Comparison of ENCODE assay signal across 22 cellular contexts in the genomic region with DNA sequence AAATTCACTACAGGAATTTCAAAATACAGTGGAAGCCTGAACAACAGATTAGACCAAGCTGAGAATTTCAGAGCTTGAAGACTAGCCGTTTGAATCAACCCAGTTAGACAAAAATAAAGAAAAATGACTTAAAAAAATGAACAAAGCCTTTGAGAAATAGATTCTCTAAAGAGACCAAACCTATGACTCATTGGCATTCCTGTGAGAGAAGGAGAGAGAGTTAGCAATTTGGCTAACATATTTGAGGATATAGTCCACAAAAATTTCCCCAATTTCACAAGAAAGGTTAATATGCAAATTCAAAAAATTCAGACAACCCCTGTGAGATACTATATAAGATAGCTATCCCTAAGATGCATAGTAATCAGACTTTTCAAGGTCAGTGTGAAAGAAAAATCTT.
DNase-seq lines count a peak whose midpoint lies in the region; ATAC-seq, FAIRE-seq and TF ChIP-seq lines count a peak whose summit lies in the region.
"Had no signal": no experiment of that assay in that cellular context is flagged by ENCODE, and none has a peak within 500 bp of the region (broad histone marks: within the 10 kb centered on the region; RNA-seq: fewer than 3 reads in every experiment).

No MANE protein-coding gene starts in this region.

- H2AFZ ChIP-seq in ACC112 (ENCODE audit: low read length, unreplicated experiment) (no peak overlapping the region), mammary epithelial cell (ENCODE audit: low read depth, low read length) (no peak overlapping the region), keratinocyte (ENCODE audit: control insufficient read depth, low read length) (no peak overlapping the region)

- H3K9ac ChIP-seq in mammary epithelial cell (ENCODE audit: insufficient read depth, low read length) (no peak overlapping the region), keratinocyte (ENCODE audit: control insufficient read depth, extremely low read depth, insufficient read depth, low read length) (no peak overlapping the region)

- no peak overlapping the region for H3K4me2 ChIP-seq in mammary epithelial cell (ENCODE audit: insufficient read depth, low read depth, low read length)
- no peak overlapping the region for H3K4me2 ChIP-seq in keratinocyte (ENCODE audit: control insufficient read depth, extremely low read depth, insufficient read depth, low read depth, low read length)

- peak overlapping the region; percentile 41; the same call in 1 of the 2 replicates for H3K27ac ChIP-seq in ACC112 (ENCODE audit: low read depth, low read length)
- H3K27ac ChIP-seq in mammary epithelial cell (ENCODE audit: insufficient read depth, low read depth, low read length) = no peak overlapping the region
- no peak overlapping the region for H3K27ac ChIP-seq in keratinocyte (ENCODE audit: control insufficient read depth, insufficient read depth, low read length)
- H3K27ac ChIP-seq: brain microvascular endothelial cell, esophagus muscularis mucosa, thoracic aorta had no signal

- no peaks in the 10 kb centered on the region for H3K4me1 Mint-ChIP-seq in activated naive CD4-positive, alpha-beta T cell treated with anti-CD3 and anti-CD28 coated beads, Interleukin-2, amount 10 ng/mL, durations not matched to agents 7 days and 5 days
- no peaks in the 10 kb centered on the region for H3K4me1 Mint-ChIP-seq in activated T-cell treated with anti-CD3 and anti-CD28 coated beads, Interleukin-2, amount 50 U/mL, for 72 hours (ENCODE audit: low read depth)
- H3K4me1 Mint-ChIP-seq: CD4-positive, CD25-positive, alpha-beta regulatory T cell; natural killer cell had no signal

- H3K27me3 ChIP-seq in ACC112 (ENCODE audit: insufficient read depth, low read length) (peaks cover 49% of the 10 kb centered on the region), mammary epithelial cell (ENCODE audit: insufficient read depth, low read length) (no peaks in the 10 kb centered on the region), keratinocyte (ENCODE audit: control insufficient read depth, extremely low read depth, insufficient read depth, low read length) (peaks cover 4% of the 10 kb centered on the region)
- H3K27me3 ChIP-seq: brain microvascular endothelial cell had no signal

- no peaks in the 10 kb centered on the region for H3K9me1 ChIP-seq in keratinocyte (ENCODE audit: control insufficient read depth, extremely low read depth, insufficient read depth, low read length)

- dilution Hi-C loops in mammary epithelial cell (cut with HindIII; ENCODE audit: low sequenced_read_pairs) = no loop called here
- dilution Hi-C loops in keratinocyte (cut with MboI; ENCODE audit: extremely low pct_ligation_motif_present, low sequenced_read_pairs) = no loop called here

- DNase-seq in HS-5 (ENCODE audit: low read depth) (peak; percentile 63), mammary epithelial cell (peak; percentile 64), keratinocyte (ENCODE audit: low read depth, low spot score) (no peak), NCI-H524 treated with DMSO at 0.1 percent for 48 hours (lab: John Stamatoyannopoulos, UW) (no peak)
- DNase-seq in activated naive CD4-positive, alpha-beta T cell treated with anti-CD3 and anti-CD28 coated beads, Interleukin-2, amount 10 ng/mL, durations not matched to agents 7 days and 5 days = no peak
- DNase-seq in activated T-cell treated with anti-CD3 and anti-CD28 coated beads, Interleukin-2, amount 50 U/mL, for 72 hours = no peak
- DNase-seq: activated CD4-positive, alpha-beta T cell treated with anti-CD3 and anti-CD28 coated beads for 48 hours; activated CD8-positive, alpha-beta memory T cell treated with anti-CD3 and anti-CD28 coated beads, Interleukin-2, amount 50 U/mL, for 48 hours; activated naive CD4-positive, alpha-beta T cell treated with anti-CD3 and anti-CD28 coated beads for 36 hours; brain microvascular endothelial cell; CD4-positive, CD25-positive, alpha-beta regulatory T cell; DMS153; natural killer cell; NCI-H1930; NK-92 treated with Interleukin-12 subunit alpha and Interleukin-12 subunit beta, amount 100 ng/mL, for 24 hours had no signal

- intact Hi-C loops in mammary epithelial cell (cut with micrococcal nuclease) = no loop called here

- H3K4me1 ChIP-seq in ACC112 (ENCODE audit: control insufficient read depth, insufficient read depth, low read length, unreplicated experiment) (peaks cover 9% of the 10 kb centered on the region), mammary epithelial cell (ENCODE audit: insufficient read depth, low read length) (no peaks in the 10 kb centered on the region), keratinocyte (ENCODE audit: control insufficient read depth, extremely low read depth, insufficient read depth, low read length) (no peaks in the 10 kb centered on the region)
- H3K4me1 ChIP-seq: esophagus muscularis mucosa had no signal

- in situ Hi-C loops in mammary epithelial cell (cut with MboI; ENCODE audit: low sequenced_read_pairs in 2 of 2) = no loop called here

- no TSS peak for BruUV-seq in mammary epithelial cell (replicated peaks; lab: Mats Ljungman, UMichigan)

- peak; percentile 43 for FAIRE-seq in keratinocyte (lab: Jason Lieb, UNC)
- FAIRE-seq: A204.1, islet of Langerhans, TTC549 had no signal

- no peaks in the 10 kb centered on the region for H3K36me3 Mint-ChIP-seq in activated naive CD4-positive, alpha-beta T cell treated with anti-CD3 and anti-CD28 coated beads, Interleukin-2, amount 10 ng/mL, durations not matched to agents 7 days and 5 days
- peaks cover 0 to 1% of the 10 kb centered on the region in 2 donors for H3K36me3 Mint-ChIP-seq in activated T-cell treated with anti-CD3 and anti-CD28 coated beads, Interleukin-2, amount 50 U/mL, for 72 hours (ENCODE audit: insufficient read depth in 2 of 2)
- H3K36me3 Mint-ChIP-seq: CD4-positive, CD25-positive, alpha-beta regulatory T cell; natural killer cell had no signal

- no peaks in the 10 kb centered on the region for H4K20me1 ChIP-seq in mammary epithelial cell (ENCODE audit: insufficient read depth, low read length)
- no peaks in the 10 kb centered on the region for H4K20me1 ChIP-seq in keratinocyte (ENCODE audit: control insufficient read depth, extremely low read depth, insufficient read depth, low read length)

- H3K27ac Mint-ChIP-seq in activated naive CD4-positive, alpha-beta T cell treated with anti-CD3 and anti-CD28 coated beads, Interleukin-2, amount 10 ng/mL, durations not matched to agents 7 days and 5 days = no peak overlapping the region
- H3K27ac Mint-ChIP-seq in activated T-cell treated with anti-CD3 and anti-CD28 coated beads, Interleukin-2, amount 50 U/mL, for 72 hours = no peak overlapping the region
- H3K27ac Mint-ChIP-seq: activated naive CD4-positive, alpha-beta T cell treated with anti-CD3 and anti-CD28 coated beads for 36 hours; CD4-positive, CD25-positive, alpha-beta regulatory T cell; natural killer cell had no signal

- H3K9me3 Mint-ChIP-seq in activated naive CD4-positive, alpha-beta T cell treated with anti-CD3 and anti-CD28 coated beads, Interleukin-2, amount 10 ng/mL, durations not matched to agents 7 days and 5 days = no peaks in the 10 kb centered on the region
- H3K9me3 Mint-ChIP-seq in activated T-cell treated with anti-CD3 and anti-CD28 coated beads, Interleukin-2, amount 50 U/mL, for 72 hours = peaks cover 2% of the 10 kb centered on the region in 2 donors

- 14% methylated on average over 1 of the region's 1 CpG for WGBS in mammary epithelial cell (ENCODE audit: low coverage, missing lambda C conversion rate)

- H3K9me3 ChIP-seq in mammary epithelial cell (replicated peaks; ENCODE audit: insufficient read depth, low read length) (no peaks in the 10 kb centered on the region), keratinocyte (ENCODE audit: control insufficient read depth, low read depth, low read length) (no peaks in the 10 kb centered on the region)
- H3K9me3 ChIP-seq: thoracic aorta had no signal

- no peak overlapping the region for H3K4me3 Mint-ChIP-seq in activated naive CD4-positive, alpha-beta T cell treated with anti-CD3 and anti-CD28 coated beads, Interleukin-2, amount 10 ng/mL, durations not matched to agents 7 days and 5 days
- no peak overlapping the region for H3K4me3 Mint-ChIP-seq in activated T-cell treated with anti-CD3 and anti-CD28 coated beads, Interleukin-2, amount 50 U/mL, for 72 hours
- H3K4me3 Mint-ChIP-seq: activated naive CD4-positive, alpha-beta T cell treated with anti-CD3 and anti-CD28 coated beads for 36 hours; CD4-positive, CD25-positive, alpha-beta regulatory T cell; natural killer cell had no signal

- no peaks in the 10 kb centered on the region for H3K79me2 ChIP-seq in ACC112 (ENCODE audit: control insufficient read depth, insufficient read depth, low read length, unreplicated experiment)
- H3K79me2 ChIP-seq in mammary epithelial cell (ENCODE audit: insufficient read depth, low read length) = no peaks in the 10 kb centered on the region
- no peaks in the 10 kb centered on the region for H3K79me2 ChIP-seq in keratinocyte (ENCODE audit: control insufficient read depth, insufficient read depth, low read length)

- no peak for TF ChIP-seq CTCF in mammary epithelial cell (conservative IDR thresholded peaks at IDR 0.05 in 1 of 2, IDR thresholded peaks at IDR 0.05 in 1 of 2; ENCODE audit: extremely low read depth in 1 of 2, insufficient read depth in 1 of 2, low read depth in 1 of 2, low read length in 2 of 2)
- no peak for TF ChIP-seq CTCF in keratinocyte (optimal IDR thresholded peaks at IDR 0.05 in 1 of 3, IDR thresholded peaks at IDR 0.05 in 1 of 3, conservative IDR thresholded peaks at IDR 0.05 in 1 of 3; ENCODE audit: extremely low read depth in 1 of 3, insufficient read depth in 2 of 3, low read length in 3 of 3)

- no peaks in the 10 kb centered on the region for H3K36me3 ChIP-seq in ACC112 (ENCODE audit: insufficient read depth, low read length)
- no peaks in the 10 kb centered on the region for H3K36me3 ChIP-seq in mammary epithelial cell (ENCODE audit: insufficient read depth, low read length)
- no peaks in the 10 kb centered on the region for H3K36me3 ChIP-seq in keratinocyte (ENCODE audit: control insufficient read depth in 2 of 2, extremely low read depth in 1 of 2, insufficient read depth in 2 of 2, low read length in 2 of 2)
- H3K36me3 ChIP-seq: brain microvascular endothelial cell, esophagus muscularis mucosa, thoracic aorta had no signal

- no peak for ATAC-seq in GM21576 (IDR thresholded peaks at IDR 0.05; ENCODE audit: unreplicated experiment)
- ATAC-seq in activated T-cell treated with anti-CD3 and anti-CD28 coated beads, Interleukin-2, amount 50 U/mL, for 72 hours (replicated peaks in 1 of 2) = no peak
- ATAC-seq: natural killer cell had no signal

- H3K27me3 Mint-ChIP-seq in activated naive CD4-positive, alpha-beta T cell treated with anti-CD3 and anti-CD28 coated beads, Interleukin-2, amount 10 ng/mL, durations not matched to agents 7 days and 5 days = peaks cover 9% of the 10 kb centered on the region
- H3K27me3 Mint-ChIP-seq in activated T-cell treated with anti-CD3 and anti-CD28 coated beads, Interleukin-2, amount 50 U/mL, for 72 hours (ENCODE audit: low read depth) = peaks cover 62% of the 10 kb centered on the region

- CTCF ChIA-PET in mammary epithelial cell (lab: Charles Lee; ENCODE audit: low non-redundant PET) = interaction anchor here (0.5 kb wide), 1 partner anchor 631 kb away, joined by 3 read pairs; no protein-coding TSS in a partner anchor
- CTCF ChIA-PET in activated naive CD4-positive, alpha-beta T cell treated with anti-CD3 and anti-CD28 coated beads, Interleukin-2, amount 10 ng/mL, durations not matched to agents 7 days and 5 days (lab: Charles Lee) = no interaction called here

- H3K4me3 ChIP-seq in ACC112 (ENCODE audit: low read depth, low read length) (no peak overlapping the region), mammary epithelial cell (replicated peaks in 1 of 3; ENCODE audit: insufficient read depth in 1 of 3, low read depth in 2 of 3, low read length in 3 of 3) (no peak overlapping the region), keratinocyte (ENCODE audit: control insufficient read depth in 2 of 3, extremely low read depth in 1 of 3, insufficient read depth in 2 of 3, low read depth in 1 of 3, low read length in 3 of 3) (no peak overlapping the region)
- H3K4me3 ChIP-seq: esophagus muscularis mucosa, thoracic aorta had no signal

Comparison
In these comparisons a context has a peak if more than half of its experiments do, and no peak if none do; other contexts are left out.
1. DNase-seq: peak in HS-5 (single experiment) and mammary epithelial cell (single experiment); none in keratinocyte (single experiment), NCI-H524 treated with DMSO at 0.1 percent for 48 hours (single experiment), activated naive CD4-positive, alpha-beta T cell treated with anti-CD3 and anti-CD28 coated beads, Interleukin-2, amount 10 ng/mL, durations not matched to agents 7 days and 5 days (single experiment) and activated T-cell treated with anti-CD3 and anti-CD28 coated beads, Interleukin-2, amount 50 U/mL, for 72 hours (0 of 2).